ENCODE assay signal across 11 cellular contexts in the genomic region with DNA sequence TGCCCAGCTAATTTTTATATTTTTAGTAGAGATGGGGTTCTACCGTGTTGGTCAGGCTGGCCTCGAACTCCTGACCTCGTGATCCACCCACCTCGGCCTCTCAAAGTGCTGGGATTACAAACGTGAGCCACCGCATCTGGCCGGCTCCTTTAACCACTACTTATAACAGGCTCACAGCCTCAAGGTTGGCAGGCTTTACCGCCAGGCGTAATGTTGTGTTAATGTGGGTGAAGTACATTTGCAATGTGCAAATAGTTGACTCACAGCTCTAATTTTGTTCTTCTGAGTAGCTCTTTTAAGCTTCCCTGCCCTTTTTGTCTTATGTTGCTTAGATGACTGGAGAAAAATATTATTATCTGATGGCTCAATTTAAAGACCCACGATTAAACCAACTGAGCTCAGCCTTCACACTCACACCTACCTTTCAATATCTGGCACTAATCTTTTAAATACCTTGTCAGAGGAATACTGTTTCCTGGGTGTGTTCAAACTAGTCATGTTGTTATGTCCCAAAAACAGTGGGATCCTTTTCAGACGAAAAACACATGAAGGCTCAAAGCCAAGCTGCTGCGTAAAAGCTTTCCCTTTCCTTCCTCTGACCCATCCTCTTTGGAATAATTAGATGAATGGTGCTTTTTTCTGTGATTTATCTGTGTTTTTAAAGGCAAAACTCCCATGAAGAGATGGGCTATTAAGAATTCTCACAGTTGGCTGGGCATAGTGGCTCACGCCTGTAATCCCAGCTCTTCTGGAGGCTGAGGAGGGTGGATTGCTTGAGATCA. TPM values are rescaled to one million over a fixed set of nuclear protein-coding genes. Genes with fewer than 3 reads are reported as not detected.
DNase-seq lines count a peak whose midpoint lies in the region; ATAC-seq and TF ChIP-seq lines count a peak whose summit lies in the region.
"Had no signal": no experiment of that assay in that cellular context is flagged by ENCODE, and none has a peak within 500 bp of the region (broad histone marks: within the 10 kb centered on the region; RNA-seq: fewer than 3 reads in every experiment).

No MANE protein-coding gene starts in this region.

- H3K27ac ChIP-seq in esophagus squamous epithelium: peak overlapping the region; percentile 18 to 80 (median 64)

- H3K36me3 ChIP-seq in esophagus squamous epithelium: no peaks in the 10 kb centered on the region

- no peak overlapping the region for H3K4me3 ChIP-seq in esophagus squamous epithelium

- TF ChIP-seq CTCF in esophagus squamous epithelium (IDR thresholded peaks at IDR 0.05): peak in 2 of 6 experiments; percentile 10 to 17

- intact Hi-C loops in esophagus squamous epithelium (cut with DNase I): no loop called here

- TF ChIP-seq POLR2A in esophagus squamous epithelium (IDR thresholded peaks at IDR 0.05): no peak

- ATAC-seq in HG03159 (IDR thresholded peaks at IDR 0.05; ENCODE audit: unreplicated experiment) (no peak), HG03571 (IDR thresholded peaks at IDR 0.05; ENCODE audit: unreplicated experiment) (no peak)

- H3K9me3 ChIP-seq in esophagus squamous epithelium: no peaks in the 10 kb centered on the region

- DNase-seq in DMS153 treated with DMSO at 0.1 percent for 48 hours (lab: John Stamatoyannopoulos, UW; ENCODE audit: unreplicated experiment) (peak; percentile 34), NCI-H226 (peak; percentile 30), esophagus squamous epithelium (lab: John Stamatoyannopoulos, UW) (no peak), middle frontal gyrus (ENCODE audit: extremely low spot score, low spot score) (peak; percentile 39), SW 1271 (lab: John Stamatoyannopoulos, UW) (no peak), Kasumi-1 (lab: John Stamatoyannopoulos, UW) (no peak)
- DNase-seq: activated CD4-positive, alpha-beta T cell treated with anti-CD3 and anti-CD28 coated beads, Interleukin-2, amount 50 U/mL, for 4 hours; GF-D8; NCI-H187 had no signal

- peaks cover 4 to 35% (median 12%) of the 10 kb centered on the region in 3 donors for H3K4me1 ChIP-seq in esophagus squamous epithelium

- H3K27me3 ChIP-seq in esophagus squamous epithelium: no peaks in the 10 kb centered on the region

- 13 to 35% methylated on average over 7 to 13 of the region's 13 CpGs for WGBS in esophagus squamous epithelium, 2 donors

RNA-seq across cellular contexts. Expression of gene USP44, which starts 57.2 kb away (rescaled TPM):
- 1 to 10 TPM in 1 of 4 donors, under 1 TPM in 3; 0.19 to 5.9 (median 0.50) TPM for total RNA-seq in esophagus squamous epithelium

Comparison
In these comparisons a context has a peak if more than half of its experiments do, and no peak if none do; other contexts are left out.
1. DNase-seq: peak in DMS153 treated with DMSO at 0.1 percent for 48 hours (single experiment), NCI-H226 (single experiment) and middle frontal gyrus (single experiment); none in esophagus squamous epithelium (single experiment), SW 1271 (0 of 2) and Kasumi-1 (0 of 2).